14 cellular contexts compared by ENCODE assay signal in genomic region chr5:119344231-119344630, GRCh38. TPM values are rescaled to one million over a fixed set of nuclear protein-coding genes. Genes with fewer than 3 reads are reported as not detected.
A peak's percentile ranks its signal among the peaks of the same experiment; 100 is the strongest.
DNase-seq lines count a peak whose midpoint lies in the region; ATAC-seq and TF ChIP-seq lines count a peak whose summit lies in the region.
"Had no signal": no experiment of that assay in that cellular context is flagged by ENCODE, and none has a peak within 500 bp of the region (broad histone marks: within the 10 kb centered on the region; RNA-seq: fewer than 3 reads in every experiment).

No MANE protein-coding gene starts in this region.

- ATAC-seq in activated naive CD8-positive, alpha-beta T cell treated with anti-CD3 and anti-CD28 coated beads, Interleukin-2, amount 10 ng/mL, durations not matched to agents 7 days and 5 days (ENCODE audit: low read depth): no peak
- ATAC-seq: HCT116 had no signal

- H3K9me3 Mint-ChIP-seq in T-helper 2 cell treated with Interferon-gamma antibody and Interleukin-4, amounts not matched to agents 5 μg/mL and 100 μg/mL, for 36 hours: no peaks in the 10 kb centered on the region
- H3K9me3 Mint-ChIP-seq in activated naive CD8-positive, alpha-beta T cell treated with anti-CD3 and anti-CD28 coated beads, Interleukin-2, amount 10 ng/mL, durations not matched to agents 7 days and 5 days: no peaks in the 10 kb centered on the region
- H3K9me3 Mint-ChIP-seq: mesothelial cell of epicardium had no signal

- no peak for DNase-seq in T-helper 2 cell treated with Interferon-gamma antibody and Interleukin-4, amounts not matched to agents 5 μg/mL and 100 μg/mL, for 36 hours (ENCODE audit: low spot score)
- DNase-seq in T-helper 2 cell: no peak
- DNase-seq in NCI-H69 (lab: John Stamatoyannopoulos, UW): peak; percentile 59
- no peak for DNase-seq in activated naive CD8-positive, alpha-beta T cell treated with anti-CD3 and anti-CD28 coated beads, Interleukin-2, amount 10 ng/mL, durations not matched to agents 7 days and 5 days
- DNase-seq in stimulated activated naive CD4-positive, alpha-beta T cell treated with Interleukin-2 at 50 U/mL for 16 hours (lab: John Stamatoyannopoulos, UW): no peak
- no peak for DNase-seq in stimulated activated CD4-positive, alpha-beta T cell treated with anti-CD3 and anti-CD28 coated beads, Interleukin-1b, Interleukin-23, amount 100 ng/mL, for 48 hours
- DNase-seq in superior temporal gyrus (ENCODE audit: extremely low spot score): no peak
- DNase-seq: dermis blood vessel endothelial cell, kidney had no signal

- no peaks in the 10 kb centered on the region for H3K27me3 ChIP-seq in neutrophil
- H3K27me3 ChIP-seq: SJSA1 had no signal

- peak overlapping the region; percentile 86 for H3K27ac ChIP-seq in neutrophil
- H3K27ac ChIP-seq: SJSA1 had no signal

- H3K36me3 ChIP-seq in neutrophil: no peaks in the 10 kb centered on the region
- H3K36me3 ChIP-seq: SJSA1 had no signal

- H3K4me3 Mint-ChIP-seq in T-helper 2 cell treated with Interferon-gamma antibody and Interleukin-4, amounts not matched to agents 5 μg/mL and 100 μg/mL, for 36 hours: peak overlapping the region; percentile 37
- peak overlapping the region; percentile 60 for H3K4me3 Mint-ChIP-seq in activated naive CD8-positive, alpha-beta T cell treated with anti-CD3 and anti-CD28 coated beads, Interleukin-2, amount 10 ng/mL, durations not matched to agents 7 days and 5 days
- H3K4me3 Mint-ChIP-seq: mesothelial cell of epicardium had no signal

- H3K4me1 Mint-ChIP-seq in T-helper 2 cell treated with Interferon-gamma antibody and Interleukin-4, amounts not matched to agents 5 μg/mL and 100 μg/mL, for 36 hours (ENCODE audit: low read depth): peaks cover 87% of the 10 kb centered on the region
- peaks cover 84% of the 10 kb centered on the region for H3K4me1 Mint-ChIP-seq in activated naive CD8-positive, alpha-beta T cell treated with anti-CD3 and anti-CD28 coated beads, Interleukin-2, amount 10 ng/mL, durations not matched to agents 7 days and 5 days

- TF ChIP-seq CTCF in neutrophil (IDR thresholded peaks at IDR 0.05): no peak

- POLR2A ChIA-PET in activated naive CD8-positive, alpha-beta T cell treated with anti-CD3 and anti-CD28 coated beads, Interleukin-2, amount 10 ng/mL, durations not matched to agents 7 days and 5 days (lab: Charles Lee): interaction anchor here (0.7 to 2.0 kb wide), 5 partner anchors 11 to 28 kb away, joined by 3 to 7 read pairs (median 5); no protein-coding TSS in a partner anchor

- peaks cover 46% of the 10 kb centered on the region for H3K36me3 Mint-ChIP-seq in T-helper 2 cell treated with Interferon-gamma antibody and Interleukin-4, amounts not matched to agents 5 μg/mL and 100 μg/mL, for 36 hours (ENCODE audit: low read depth)
- H3K36me3 Mint-ChIP-seq in activated naive CD8-positive, alpha-beta T cell treated with anti-CD3 and anti-CD28 coated beads, Interleukin-2, amount 10 ng/mL, durations not matched to agents 7 days and 5 days: peaks cover 48% of the 10 kb centered on the region

- peaks cover 90 to 100% of the 10 kb centered on the region in 2 experiments for H3K4me1 ChIP-seq in neutrophil (ENCODE audit: control insufficient read depth in 1 of 2, insufficient read depth in 1 of 2, low read depth in 1 of 2, low read length in 1 of 2)

- H3K27me3 Mint-ChIP-seq in T-helper 2 cell treated with Interferon-gamma antibody and Interleukin-4, amounts not matched to agents 5 μg/mL and 100 μg/mL, for 36 hours (ENCODE audit: low read depth): no peaks in the 10 kb centered on the region
- H3K27me3 Mint-ChIP-seq in activated naive CD8-positive, alpha-beta T cell treated with anti-CD3 and anti-CD28 coated beads, Interleukin-2, amount 10 ng/mL, durations not matched to agents 7 days and 5 days: no peaks in the 10 kb centered on the region

- H3K27ac Mint-ChIP-seq in T-helper 2 cell treated with Interferon-gamma antibody and Interleukin-4, amounts not matched to agents 5 μg/mL and 100 μg/mL, for 36 hours: peak overlapping the region; percentile 78
- peak overlapping the region; percentile 96 for H3K27ac Mint-ChIP-seq in activated naive CD8-positive, alpha-beta T cell treated with anti-CD3 and anti-CD28 coated beads, Interleukin-2, amount 10 ng/mL, durations not matched to agents 7 days and 5 days
- H3K27ac Mint-ChIP-seq: mesothelial cell of epicardium had no signal

- no peak overlapping the region for H3K4me3 ChIP-seq in neutrophil (ENCODE audit: low read depth in 1 of 2, low read length in 1 of 2)
- H3K4me3 ChIP-seq: SJSA1, smooth muscle cell had no signal

- H3K9me3 ChIP-seq in neutrophil: no peaks in the 10 kb centered on the region
- H3K9me3 ChIP-seq: SJSA1 had no signal

RNA-seq across cellular contexts. Expression of gene TNFAIP8, which starts 11.6 kb away (rescaled TPM):
- total RNA-seq in activated naive CD8-positive, alpha-beta T cell treated with anti-CD3 and anti-CD28 coated beads, Interleukin-2, amount 10 ng/mL, durations not matched to agents 7 days and 5 days: 100 to 1,000 TPM; 121 to 122 TPM
